Comparison of ENCODE assay signal across 8 cellular contexts in genomic region chr11:819943-820649, GRCh38. TPM values are rescaled to one million over a fixed set of nuclear protein-coding genes. Genes with fewer than 3 reads are reported as not detected.
A peak's percentile ranks its signal among the peaks of the same experiment; 100 is the strongest.
DNase-seq lines count a peak whose midpoint lies in the region; ATAC-seq and TF ChIP-seq lines count a peak whose summit lies in the region.

No MANE protein-coding gene starts in this region.

- TF ChIP-seq POLR2A in breast epithelium (IDR thresholded peaks at IDR 0.05) = no peak

- TF ChIP-seq CTCF in WERI-Rb-1 (IDR thresholded peaks at IDR 0.05; ENCODE audit: low read depth, low read length) (no peak), breast epithelium (IDR thresholded peaks at IDR 0.05) (no peak)

- ATAC-seq in GM18519 (IDR thresholded peaks at IDR 0.05; ENCODE audit: low FRiP score, unreplicated experiment) (peak; percentile 28), HG02943 (IDR thresholded peaks at IDR 0.05; ENCODE audit: low read depth, unreplicated experiment) (peak; percentile 53)

- H3K27ac ChIP-seq in WERI-Rb-1 (peak overlapping the region; percentile 69), breast epithelium (peak overlapping the region; percentile 98 to 100)

- H3K36me3 ChIP-seq in WERI-Rb-1 (peaks cover 39% of the 10 kb centered on the region), breast epithelium (peaks cover 9% of the 10 kb centered on the region)

- H3K9me3 ChIP-seq in WERI-Rb-1 (ENCODE audit: severe bottlenecking) (no peaks in the 10 kb centered on the region), breast epithelium (no peaks in the 10 kb centered on the region)

- peak overlapping the region; percentile 55 for H3K4me3 ChIP-seq in WERI-Rb-1 (ENCODE audit: low read depth, low read length)
- peak overlapping the region; percentile 82 to 100 (median 94) for H3K4me3 ChIP-seq in breast epithelium

- peak; percentile 57 for DNase-seq in NCI-H2171 (lab: John Stamatoyannopoulos, UW)
- peak; percentile 86 for DNase-seq in WERI-Rb-1
- DNase-seq in breast epithelium (ENCODE audit: low spot score in 2 of 2) = peak; percentile 87 to 91
- DNase-seq in inferior parietal cortex (ENCODE audit: extremely low spot score) = peak; percentile 57
- DNase-seq in stimulated activated CD4-positive, alpha-beta T cell treated with anti-CD3 and anti-CD28 coated beads, Interleukin-12 subunit alpha, Interleukin-12 subunit beta, amount 100 ng/mL, for 24 hours (ENCODE audit: low read depth in 2 of 2) = peak; percentile 78 to 91
- no peak for DNase-seq in NCI-H1694 treated with DMSO at 0.1 percent for 48 hours (lab: John Stamatoyannopoulos, UW)

- H3K27me3 ChIP-seq in WERI-Rb-1 (ENCODE audit: insufficient read depth, low read depth, severe bottlenecking) = no peaks in the 10 kb centered on the region
- H3K27me3 ChIP-seq in breast epithelium = no peaks in the 10 kb centered on the region

- peaks cover 12 to 32% of the 10 kb centered on the region in 2 donors for H3K4me1 ChIP-seq in breast epithelium

- intact Hi-C loops in breast epithelium (cut with DNase I; ENCODE audit: low total_unique reads) = no loop called here

RNA-seq across cellular contexts. Expression of gene PNPLA2, which starts 1.4 kb away (rescaled TPM):
- total RNA-seq in breast epithelium = 100 to 1,000 TPM; 103 to 266 (median 109) TPM

RNA-seq across cellular contexts. Expression of gene CRACR2B, which starts 7.6 kb away (rescaled TPM):
- total RNA-seq in breast epithelium = 100 to 1,000 TPM in 1 of 3 donors, 10 to 100 TPM in 2; 14.7 to 152 (median 86.2) TPM

RNA-seq across cellular contexts. Expression of gene RPLP2, which starts 10.3 kb away (rescaled TPM):
- 1,000 to 10,000 TPM in 2 of 3 donors, 100 to 1,000 TPM in 1; 583 to 1,665 (median 1,093) TPM for total RNA-seq in breast epithelium

RNA-seq across cellular contexts. Expression of gene CD151, which starts 12.7 kb away (rescaled TPM):
- 100 to 1,000 TPM; 209 to 847 (median 343) TPM for total RNA-seq in breast epithelium

RNA-seq across cellular contexts. Expression of gene PIDD1, which starts 15.1 kb away (rescaled TPM):
- 10 to 100 TPM; 10.2 to 17.3 (median 16.7) TPM for total RNA-seq in breast epithelium
